ENCODE assay signal across 8 cellular contexts in genomic region chr2:186695081-186695756, GRCh38. TPM values are rescaled to one million over a fixed set of nuclear protein-coding genes. Genes with fewer than 3 reads are reported as not detected.
DNase-seq lines count a peak whose midpoint lies in the region; ATAC-seq and TF ChIP-seq lines count a peak whose summit lies in the region.

No MANE protein-coding gene starts in this region.

- peaks cover 36% of the 10 kb centered on the region for H3K4me1 Mint-ChIP-seq in Calu3 (ENCODE audit: low read depth, unreplicated experiment)
- H3K4me1 Mint-ChIP-seq in activated naive CD4-positive, alpha-beta T cell treated with anti-CD3 and anti-CD28 coated beads, Interleukin-2, amount 10 ng/mL, durations not matched to agents 7 days and 5 days, result peaks cover 9% of the 10 kb centered on the region

- no peak for ATAC-seq in HG03565 (IDR thresholded peaks at IDR 0.05; ENCODE audit: unreplicated experiment)
- ATAC-seq in GM19467 (IDR thresholded peaks at IDR 0.05; ENCODE audit: unreplicated experiment), result no peak

- DNase-seq in Calu3 (no peak), NCI-H1694 treated with DMSO at 0.1 percent for 48 hours (lab: John Stamatoyannopoulos, UW) (peak; percentile 54), cerebellum (ENCODE audit: low spot score) (peak; percentile 47), myocyte (ENCODE audit: low read depth) (peak; percentile 50)
- no peak for DNase-seq in activated naive CD4-positive, alpha-beta T cell treated with anti-CD3 and anti-CD28 coated beads, Interleukin-2, amount 10 ng/mL, durations not matched to agents 7 days and 5 days
- DNase-seq in activated naive CD4-positive, alpha-beta T cell treated with anti-CD3 and anti-CD28 coated beads, Interleukin-2, amount 50 U/mL, for 16 hours, result no peak

- no peak for TF ChIP-seq CTCF in Calu3 (IDR thresholded peaks at IDR 0.05; ENCODE audit: unreplicated experiment)

- intact Hi-C loops in Calu3 (cut with micrococcal nuclease; ENCODE audit: unreplicated experiment), result loop anchor here (5.0 kb wide), 2 partner anchors 77 to 147 kb away; no protein-coding TSS in a partner anchor

- H3K4me3 Mint-ChIP-seq in Calu3 (ENCODE audit: low read depth, unreplicated experiment), result peak overlapping the region; percentile 82
- no peak overlapping the region for H3K4me3 Mint-ChIP-seq in activated naive CD4-positive, alpha-beta T cell treated with anti-CD3 and anti-CD28 coated beads, Interleukin-2, amount 10 ng/mL, durations not matched to agents 7 days and 5 days

- no peaks in the 10 kb centered on the region for H3K9me3 Mint-ChIP-seq in Calu3 (ENCODE audit: low read depth, unreplicated experiment)
- no peaks in the 10 kb centered on the region for H3K9me3 Mint-ChIP-seq in activated naive CD4-positive, alpha-beta T cell treated with anti-CD3 and anti-CD28 coated beads, Interleukin-2, amount 10 ng/mL, durations not matched to agents 7 days and 5 days

- BruUV-seq in Calu3 (replicated peaks; lab: Mats Ljungman, UMichigan), result TSS peak; percentile 40

- CTCF ChIA-PET in Calu3 (lab: Charles Lee), result no interaction called here
- CTCF ChIA-PET in activated naive CD4-positive, alpha-beta T cell treated with anti-CD3 and anti-CD28 coated beads, Interleukin-2, amount 10 ng/mL, durations not matched to agents 7 days and 5 days (lab: Charles Lee), result interaction anchor here (1.3 to 1.5 kb wide), 2 partner anchors 54 to 193 kb away, joined by 4 read pairs; no protein-coding TSS in a partner anchor

- H3K36me3 Mint-ChIP-seq in Calu3 (ENCODE audit: insufficient read depth, unreplicated experiment), result peaks cover 14% of the 10 kb centered on the region
- no peaks in the 10 kb centered on the region for H3K36me3 Mint-ChIP-seq in activated naive CD4-positive, alpha-beta T cell treated with anti-CD3 and anti-CD28 coated beads, Interleukin-2, amount 10 ng/mL, durations not matched to agents 7 days and 5 days

- no peaks in the 10 kb centered on the region for H3K27me3 Mint-ChIP-seq in Calu3 (ENCODE audit: unreplicated experiment)
- peaks cover 46% of the 10 kb centered on the region for H3K27me3 Mint-ChIP-seq in activated naive CD4-positive, alpha-beta T cell treated with anti-CD3 and anti-CD28 coated beads, Interleukin-2, amount 10 ng/mL, durations not matched to agents 7 days and 5 days

- H3K27ac Mint-ChIP-seq in Calu3 (ENCODE audit: unreplicated experiment), result peak overlapping the region; percentile 49
- no peak overlapping the region for H3K27ac Mint-ChIP-seq in activated naive CD4-positive, alpha-beta T cell treated with anti-CD3 and anti-CD28 coated beads, Interleukin-2, amount 10 ng/mL, durations not matched to agents 7 days and 5 days

RNA-seq across cellular contexts. Expression of gene FAM171B, which starts 1.4 kb away (rescaled TPM):
- total RNA-seq in Calu3 (2022) (14.7 and 15.1 TPM in 2 replicates), cerebellum (73.3 TPM), myocyte (9.6 and 13.5 TPM in 2 replicates)
- polyA plus RNA-seq in myocyte (2012), result 4.3 TPM

Comparison
In these comparisons a context has a peak if more than half of its experiments do, and no peak if none do; other contexts are left out.
1. DNase-seq: peak in NCI-H1694 treated with DMSO at 0.1 percent for 48 hours (single experiment), cerebellum (single experiment) and myocyte (single experiment); none in Calu3 (single experiment), activated naive CD4-positive, alpha-beta T cell treated with anti-CD3 and anti-CD28 coated beads, Interleukin-2, amount 10 ng/mL, durations not matched to agents 7 days and 5 days (single experiment) and activated naive CD4-positive, alpha-beta T cell treated with anti-CD3 and anti-CD28 coated beads, Interleukin-2, amount 50 U/mL, for 16 hours (single experiment).